Comparison of ENCODE assay signal across 15 cellular contexts in genomic region chr12:131074221-131075083, GRCh38.
DNase-seq lines count a peak whose midpoint lies in the region; ATAC-seq and TF ChIP-seq lines count a peak whose summit lies in the region.
"Had no signal": no experiment of that assay in that cellular context is flagged by ENCODE, and none has a peak within 500 bp of the region (broad histone marks: within the 10 kb centered on the region; RNA-seq: fewer than 3 reads in every experiment).

No MANE protein-coding gene starts in this region.

- H3K36me3 ChIP-seq in heart right ventricle = peaks cover 0 to 25% (median 0%) of the 10 kb centered on the region in 9 donors
- no peaks in the 10 kb centered on the region for H3K36me3 ChIP-seq in gastrocnemius medialis

- H3K4me1 ChIP-seq in heart right ventricle (peaks cover 0 to 20% (median 14%) of the 10 kb centered on the region in 9 donors), gastrocnemius medialis (no peaks in the 10 kb centered on the region)

- DNase-seq in CD1c-positive myeloid dendritic cell (ENCODE audit: extremely low spot score) (peak; percentile 53), heart right ventricle (peak; percentile 50 to 84), gastrocnemius medialis (no peak), LoVo (ENCODE audit: low spot score) (no peak), HUDEP-2 (lab: John Stamatoyannopoulos, UW; ENCODE audit: unreplicated experiment in 76 of 76) (no peak)
- no peak for DNase-seq in activated naive CD4-positive, alpha-beta T cell treated with Interleukin-2 at 50 U/mL for 16 hours
- DNase-seq: activated T-cell treated with anti-CD3 and anti-CD28 coated beads, Interleukin-2, amount 50 U/mL, for 4 hours; mammary epithelial cell; NCI-H2029; nucleus accumbens had no signal

- no peak for TF ChIP-seq POLR2A in gastrocnemius medialis (IDR thresholded peaks at IDR 0.05)

- H3K4me3 ChIP-seq in heart right ventricle = no peak overlapping the region
- H3K4me3 ChIP-seq in gastrocnemius medialis = no peak overlapping the region
- H3K4me3 ChIP-seq: SK-N-MC had no signal

- peak; percentile 55 for ATAC-seq in HG02678 (IDR thresholded peaks at IDR 0.05; ENCODE audit: unreplicated experiment)
- peak; percentile 63 to 93 (median 80) for ATAC-seq in heart right ventricle
- peak; percentile 39 to 58 for ATAC-seq in gastrocnemius medialis
- ATAC-seq in HG02852 (IDR thresholded peaks at IDR 0.05; ENCODE audit: unreplicated experiment) = no peak
- ATAC-seq: activated T-cell treated with anti-CD3 and anti-CD28 coated beads, Interleukin-2, amount 50 U/mL, for 4 hours; WTC11 had no signal

- WGBS in heart right ventricle, 2 donors = 58 to 64% methylated on average over 18 of the region's 18 CpGs

- TF ChIP-seq CTCF in heart right ventricle (IDR thresholded peaks at IDR 0.05) (no peak), gastrocnemius medialis (IDR thresholded peaks at IDR 0.05 in 4 of 5, conservative IDR thresholded peaks at IDR 0.05 in 1 of 5) (no peak)

- H3K27me3 ChIP-seq in heart right ventricle (no peaks in the 10 kb centered on the region), gastrocnemius medialis (no peaks in the 10 kb centered on the region)

- peaks cover 0 to 7% (median 0%) of the 10 kb centered on the region in 11 donors for H3K9me3 ChIP-seq in heart right ventricle
- H3K9me3 ChIP-seq in gastrocnemius medialis = no peaks in the 10 kb centered on the region

- in situ Hi-C loops in gastrocnemius medialis (cut with MboI; ENCODE audit: low sequenced_read_pairs in 4 of 4) = no loop called here

- intact Hi-C loops in heart right ventricle (cut with DNase I) (no loop called here), gastrocnemius medialis (cut with DNase I; ENCODE audit: low total_unique reads) (no loop called here)

- H3K27ac ChIP-seq in heart right ventricle = peak overlapping the region; percentile 48 to 81 (median 69)
- peak overlapping the region in 3 of 4 donors; percentile 16 to 36 (median 31) for H3K27ac ChIP-seq in gastrocnemius medialis
- H3K27ac ChIP-seq: KMS-11, SK-N-MC had no signal

Comparison
In these comparisons a context has a peak if more than half of its experiments do, and no peak if none do; other contexts are left out.
1. DNase-seq: peak in CD1c-positive myeloid dendritic cell (single experiment) and heart right ventricle (2 of 2); none in gastrocnemius medialis (0 of 2), LoVo (single experiment), HUDEP-2 (0 of 76) and activated naive CD4-positive, alpha-beta T cell treated with Interleukin-2 at 50 U/mL for 16 hours (single experiment).